Comparison of ENCODE assay signal across 13 cellular contexts in genomic region chr6:46983007-46983411, GRCh38. TPM values are rescaled to one million over a fixed set of nuclear protein-coding genes. Genes with fewer than 3 reads are reported as not detected.
A peak's percentile ranks its signal among the peaks of the same experiment; 100 is the strongest.
DNase-seq lines count a peak whose midpoint lies in the region; ATAC-seq, FAIRE-seq and TF ChIP-seq lines count a peak whose summit lies in the region.
"Had no signal": no experiment of that assay in that cellular context is flagged by ENCODE, and none has a peak within 500 bp of the region (broad histone marks: within the 10 kb centered on the region; RNA-seq: fewer than 3 reads in every experiment).

No MANE protein-coding gene starts in this region.

- H3K4me1 Mint-ChIP-seq in T-helper 2 cell treated with Interferon-gamma antibody and Interleukin-4, amounts not matched to agents 5 μg/mL and 100 μg/mL, for 36 hours (ENCODE audit: low read depth) = no peaks in the 10 kb centered on the region
- H3K4me1 Mint-ChIP-seq: activated naive CD4-positive, alpha-beta T cell treated with anti-CD3 and anti-CD28 coated beads, Interleukin-2, amount 10 ng/mL, durations not matched to agents 7 days and 5 days; memory B cell had no signal

- ATAC-seq in upper lobe of right lung = peak; percentile 88

- H3K9me3 ChIP-seq in upper lobe of right lung (no peaks in the 10 kb centered on the region), testis (no peaks in the 10 kb centered on the region)

- H3K27ac ChIP-seq in RWPE1 = no peak overlapping the region
- peak overlapping the region; percentile 84 for H3K27ac ChIP-seq in upper lobe of right lung
- H3K27ac ChIP-seq in testis = no peak overlapping the region

- H3K9me3 Mint-ChIP-seq in T-helper 2 cell treated with Interferon-gamma antibody and Interleukin-4, amounts not matched to agents 5 μg/mL and 100 μg/mL, for 36 hours = no peaks in the 10 kb centered on the region
- H3K9me3 Mint-ChIP-seq: activated naive CD4-positive, alpha-beta T cell treated with anti-CD3 and anti-CD28 coated beads, Interleukin-2, amount 10 ng/mL, durations not matched to agents 7 days and 5 days; memory B cell had no signal

- FAIRE-seq in GM12891 (lab: Jason Lieb, UNC) = no peak
- FAIRE-seq: endometrium had no signal

- H3K4me3 Mint-ChIP-seq in T-helper 2 cell treated with Interferon-gamma antibody and Interleukin-4, amounts not matched to agents 5 μg/mL and 100 μg/mL, for 36 hours = no peak overlapping the region
- H3K4me3 Mint-ChIP-seq: activated naive CD4-positive, alpha-beta T cell treated with anti-CD3 and anti-CD28 coated beads, Interleukin-2, amount 10 ng/mL, durations not matched to agents 7 days and 5 days; memory B cell had no signal

- DNase-seq in SIG-M5 treated with dmso at 0.1 percent for 504 hours (lab: John Stamatoyannopoulos, UW; ENCODE audit: unreplicated experiment) = peak; percentile 7
- no peak for DNase-seq in SIG-M5 (lab: John Stamatoyannopoulos, UW)
- peak; percentile 33 for DNase-seq in RWPE1 (ENCODE audit: low spot score)
- DNase-seq in islet precursor cell = peak; percentile 81
- DNase-seq in upper lobe of right lung = no peak
- DNase-seq in T-helper 2 cell treated with Interferon-gamma antibody and Interleukin-4, amounts not matched to agents 5 μg/mL and 100 μg/mL, for 36 hours (ENCODE audit: low spot score) = no peak
- no peak for DNase-seq in GM12891 (ENCODE audit: insufficient read length, low spot score)
- DNase-seq in testis = no peak
- DNase-seq: activated CD4-positive, alpha-beta T cell treated with anti-CD3 and anti-CD28 coated beads for 1 hour; activated naive CD4-positive, alpha-beta T cell treated with anti-CD3 and anti-CD28 coated beads, Interleukin-2, amount 10 ng/mL, durations not matched to agents 7 days and 5 days had no signal

- POLR2A ChIA-PET in RWPE1 (lab: Yijun Ruan, JAX; ENCODE audit: low non-redundant PET) = no interaction called here

- no peak overlapping the region for H3K27ac Mint-ChIP-seq in T-helper 2 cell treated with Interferon-gamma antibody and Interleukin-4, amounts not matched to agents 5 μg/mL and 100 μg/mL, for 36 hours
- H3K27ac Mint-ChIP-seq: activated naive CD4-positive, alpha-beta T cell treated with anti-CD3 and anti-CD28 coated beads, Interleukin-2, amount 10 ng/mL, durations not matched to agents 7 days and 5 days; memory B cell had no signal

- intact Hi-C loops in upper lobe of right lung (cut with DNase I) = no loop called here
- intact Hi-C loops in testis (cut with DNase I; ENCODE audit: low total_unique reads) = no loop called here

- H3K27me3 ChIP-seq in upper lobe of right lung (no peaks in the 10 kb centered on the region), testis (no peaks in the 10 kb centered on the region)

- H3K4me1 ChIP-seq in upper lobe of right lung = peaks cover 8% of the 10 kb centered on the region
- peaks cover 5% of the 10 kb centered on the region for H3K4me1 ChIP-seq in testis

- CTCF ChIA-PET in RWPE1 (lab: Yijun Ruan, JAX) = interaction anchor here (0.7 to 0.8 kb wide), 2 partner anchors 134 to 1086 kb away, joined by 3 to 4 read pairs; no protein-coding TSS in a partner anchor

- TF ChIP-seq POLR2A in GM12891 (IDR thresholded peaks at IDR 0.05; ENCODE audit: low read depth, low read length) = no peak
- no peak for TF ChIP-seq POLR2A in testis (IDR thresholded peaks at IDR 0.05)

- H3K4me3 ChIP-seq in upper lobe of right lung (peak overlapping the region; percentile 42), testis (no peak overlapping the region)

- no peaks in the 10 kb centered on the region for H3K36me3 ChIP-seq in upper lobe of right lung
- H3K36me3 ChIP-seq in testis (ENCODE audit: low read depth, missing control alignments) = no peaks in the 10 kb centered on the region

- TF ChIP-seq CTCF in RWPE1 (conservative IDR thresholded peaks at IDR 0.05; ENCODE audit: low read depth) (no peak), upper lobe of right lung (IDR thresholded peaks at IDR 0.05) (peak; percentile 24), testis (IDR thresholded peaks at IDR 0.05) (no peak)

- no peaks in the 10 kb centered on the region for H3K36me3 Mint-ChIP-seq in T-helper 2 cell treated with Interferon-gamma antibody and Interleukin-4, amounts not matched to agents 5 μg/mL and 100 μg/mL, for 36 hours (ENCODE audit: low read depth)
- H3K36me3 Mint-ChIP-seq: activated naive CD4-positive, alpha-beta T cell treated with anti-CD3 and anti-CD28 coated beads, Interleukin-2, amount 10 ng/mL, durations not matched to agents 7 days and 5 days; memory B cell had no signal

- no peaks in the 10 kb centered on the region for H3K27me3 Mint-ChIP-seq in T-helper 2 cell treated with Interferon-gamma antibody and Interleukin-4, amounts not matched to agents 5 μg/mL and 100 μg/mL, for 36 hours (ENCODE audit: low read depth)
- H3K27me3 Mint-ChIP-seq: activated naive CD4-positive, alpha-beta T cell treated with anti-CD3 and anti-CD28 coated beads, Interleukin-2, amount 10 ng/mL, durations not matched to agents 7 days and 5 days had no signal

TF ChIP-seq in GM12891, 5 proteins besides CTCF, POLR2A, EP300 and RAD21:
- TF ChIP-seq PAX5 (IDR thresholded peaks at IDR 0.05; ENCODE audit: insufficient read depth, low read length, severe bottlenecking) = no peak
- TF ChIP-seq SPI1 (IDR thresholded peaks at IDR 0.05; ENCODE audit: low read depth, low read length) = no peak

RNA-seq across cellular contexts. Expression of gene ADGRF1, which starts 59.1 kb away (rescaled TPM):
- 12.9 TPM for total RNA-seq in upper lobe of right lung
- not detected for polyA plus RNA-seq in GM12891 (2012; ENCODE audit: low read depth, missing spikeins)
- total RNA-seq in testis = 1 to 10 TPM; 2.4 to 5.4 TPM
- 2.4 TPM for polyA plus RNA-seq in testis (ENCODE audit: insufficient read depth, low read depth, low replicate concordance)
- polyA plus RNA-seq: AG04450 had no signal

Comparison
In these comparisons a context has a peak if more than half of its experiments do, and no peak if none do; other contexts are left out.
1. DNase-seq: peak in SIG-M5 treated with dmso at 0.1 percent for 504 hours (single experiment), RWPE1 (single experiment) and islet precursor cell (single experiment); none in SIG-M5 (single experiment), upper lobe of right lung (single experiment), T-helper 2 cell treated with Interferon-gamma antibody and Interleukin-4, amounts not matched to agents 5 μg/mL and 100 μg/mL, for 36 hours (single experiment), GM12891 (single experiment) and testis (single experiment).